In genomic region chr11:17775035-17775348, GRCh38 we compare ENCODE assay signal across 33 cellular contexts. TPM values are rescaled to one million over a fixed set of nuclear protein-coding genes. Genes with fewer than 3 reads are reported as not detected.
"Had no signal": no experiment of that assay in that cellular context is flagged by ENCODE, and none has a peak within 500 bp of the region (broad histone marks: within the 10 kb centered on the region; RNA-seq: fewer than 3 reads in every experiment).

No MANE protein-coding gene starts in this region.

- H3K9me3 Mint-ChIP-seq: dendritic cell treated with granulocyte-macrophage colony-stimulating factor and Interleukin-4, amounts not matched to agents 40 ng/mL and 50 ng/mL, for 4 days; effector memory CD8-positive, alpha-beta T cell; endodermal cell; memory B cell had no signal

- H3K27ac ChIP-seq: colonic mucosa, epithelial cell of prostate, esophagus squamous epithelium, gastrocnemius medialis, heart right ventricle, left lung, lower lobe of right lung had no signal

- DNase-seq: cerebellar nuclear complex; colonic mucosa; cortex of kidney; effector CD8-positive, alpha-beta T cell; effector memory CD8-positive, alpha-beta T cell; endodermal cell; erythroblast; esophagus squamous epithelium; foreskin fibroblast; foreskin melanocyte; gastrocnemius medialis; glutamatergic neuron; heart right ventricle; hippocampal formation; left cardiac atrium; left ventricle myocardium superior; lower lobe of right lung; mesendoderm; midbrain had no signal

- H3K36me3 ChIP-seq: colonic mucosa, esophagus squamous epithelium, gastrocnemius medialis, heart right ventricle, left lung, lower lobe of right lung had no signal

- H3K4me1 Mint-ChIP-seq: endodermal cell, memory B cell had no signal

- H3K27ac Mint-ChIP-seq: dendritic cell treated with granulocyte-macrophage colony-stimulating factor and Interleukin-4, amounts not matched to agents 40 ng/mL and 50 ng/mL, for 4 days; effector memory CD8-positive, alpha-beta T cell; endodermal cell; memory B cell had no signal

- H3K27me3 Mint-ChIP-seq: dendritic cell treated with granulocyte-macrophage colony-stimulating factor and Interleukin-4, amounts not matched to agents 40 ng/mL and 50 ng/mL, for 4 days; effector memory CD8-positive, alpha-beta T cell; memory B cell had no signal

- H3K27me3 ChIP-seq: colonic mucosa, esophagus squamous epithelium, gastrocnemius medialis, heart right ventricle, left lung had no signal

- ATAC-seq: effector memory CD8-positive, alpha-beta T cell; esophagus mucosa; gastrocnemius medialis; heart right ventricle; left cardiac atrium; left lung; left ventricle myocardium superior; lower lobe of right lung had no signal

- H3K4me3 Mint-ChIP-seq: dendritic cell treated with granulocyte-macrophage colony-stimulating factor and Interleukin-4, amounts not matched to agents 40 ng/mL and 50 ng/mL, for 4 days; effector memory CD8-positive, alpha-beta T cell; endodermal cell; memory B cell had no signal

- H3K9me3 ChIP-seq: colonic mucosa, esophagus squamous epithelium, gastrocnemius medialis, heart right ventricle, left lung, lower lobe of right lung had no signal

- H3K4me3 ChIP-seq: colonic mucosa, esophagus squamous epithelium, gastrocnemius medialis, heart right ventricle, left lung, lower lobe of right lung had no signal

- H3K4me1 ChIP-seq: gastrocnemius medialis, heart right ventricle, left lung, lower lobe of right lung had no signal

- H3K36me3 Mint-ChIP-seq: memory B cell had no signal

RNA-seq across cellular contexts. Expression of gene KCNC1, which starts 40.4 kb away (rescaled TPM):
- total RNA-seq: dermis microvascular lymphatic vessel endothelial cell, endodermal cell, esophagus mucosa, esophagus squamous epithelium, glomerular endothelial cell, kidney epithelial cell, left cardiac atrium, left lung, left ventricle myocardium superior, lower lobe of right lung, lung microvascular endothelial cell, mucosa of gallbladder had no signal
- polyA plus RNA-seq: heart right ventricle, keratinocyte had no signal

RNA-seq across cellular contexts. Expression of gene MYOD1, which starts 55.6 kb away (rescaled TPM):
- total RNA-seq: chondrocyte, colonic mucosa, dermis microvascular lymphatic vessel endothelial cell, endodermal cell, esophagus mucosa, esophagus squamous epithelium, glomerular endothelial cell, kidney epithelial cell, left cardiac atrium, left lung, left ventricle myocardium superior, lower leg skin, lower lobe of right lung, lung microvascular endothelial cell, mononuclear cell, mucosa of gallbladder had no signal
- polyA plus RNA-seq: heart right ventricle, keratinocyte had no signal
